ENCODE assay signal across 10 cellular contexts in genomic region chr14:100067481-100067880, GRCh38. TPM values are rescaled to one million over a fixed set of nuclear protein-coding genes. Genes with fewer than 3 reads are reported as not detected.
DNase-seq lines count a peak whose midpoint lies in the region; ATAC-seq, FAIRE-seq and TF ChIP-seq lines count a peak whose summit lies in the region.
"Had no signal": no experiment of that assay in that cellular context is flagged by ENCODE, and none has a peak within 500 bp of the region (broad histone marks: within the 10 kb centered on the region; RNA-seq: fewer than 3 reads in every experiment).

No MANE protein-coding gene starts in this region.

- 67 to 79% (median 74%) methylated on average over 6 of the region's 6 CpGs for WGBS in small intestine, 3 donors

- intact Hi-C loops in dendritic cell treated with granulocyte-macrophage colony-stimulating factor and Interleukin-4, amounts not matched to agents 40 ng/mL and 50 ng/mL, for 4 days (cut with micrococcal nuclease), result no loop called here
- intact Hi-C loops in mucosa of descending colon (cut with DNase I, micrococcal nuclease), result no loop called here

- peaks cover 0 to 24% (median 8%) of the 10 kb centered on the region in 4 donors for H3K4me1 ChIP-seq in Peyer's patch
- peaks cover 0 to 2% of the 10 kb centered on the region in 2 donors for H3K4me1 ChIP-seq in small intestine (ENCODE audit: control insufficient read depth in 2 of 2, insufficient read depth in 1 of 2, low read depth in 1 of 2, low read length in 1 of 2)
- peaks cover 3% of the 10 kb centered on the region for H3K4me1 ChIP-seq in mucosa of descending colon (ENCODE audit: low read depth)

- peak overlapping the region; percentile 81 for H3K4me3 Mint-ChIP-seq in dendritic cell treated with granulocyte-macrophage colony-stimulating factor and Interleukin-4, amounts not matched to agents 40 ng/mL and 50 ng/mL, for 4 days

- no peak for TF ChIP-seq CTCF in Peyer's patch (IDR thresholded peaks at IDR 0.05)
- no peak for TF ChIP-seq CTCF in mucosa of descending colon (IDR thresholded peaks at IDR 0.05)

- H3K27me3 ChIP-seq in Peyer's patch, result no peaks in the 10 kb centered on the region
- no peaks in the 10 kb centered on the region for H3K27me3 ChIP-seq in small intestine (ENCODE audit: control insufficient read depth in 2 of 2, insufficient read depth in 2 of 2, low read length in 2 of 2)

- H3K9me3 Mint-ChIP-seq in dendritic cell treated with granulocyte-macrophage colony-stimulating factor and Interleukin-4, amounts not matched to agents 40 ng/mL and 50 ng/mL, for 4 days, result no peaks in the 10 kb centered on the region

- peak overlapping the region; percentile 93 for H3K27ac Mint-ChIP-seq in dendritic cell treated with granulocyte-macrophage colony-stimulating factor and Interleukin-4, amounts not matched to agents 40 ng/mL and 50 ng/mL, for 4 days

- H3K27ac ChIP-seq in Peyer's patch, result peak overlapping the region; percentile 80 to 93 (median 84)
- H3K27ac ChIP-seq in small intestine (ENCODE audit: low read depth in 1 of 2, low read length in 1 of 2), result peak overlapping the region; percentile 57 to 88

- no peak for TF ChIP-seq POLR2A in Peyer's patch (IDR thresholded peaks at IDR 0.05)

- ATAC-seq in mucosa of descending colon (no peak), GM21423 (IDR thresholded peaks at IDR 0.05; ENCODE audit: unreplicated experiment) (no peak), HG03196 (IDR thresholded peaks at IDR 0.05; ENCODE audit: unreplicated experiment) (no peak)

- FAIRE-seq in small intestine (lab: Jason Lieb, UNC), result no peak

- DNase-seq in Peyer's patch (no peak), small intestine (no peak), mucosa of descending colon (no peak), NK-92 (lab: John Stamatoyannopoulos, UW; ENCODE audit: unreplicated experiment) (no peak)
- DNase-seq: cortex of kidney, MM.1S had no signal

- H3K4me1 Mint-ChIP-seq in dendritic cell treated with granulocyte-macrophage colony-stimulating factor and Interleukin-4, amounts not matched to agents 40 ng/mL and 50 ng/mL, for 4 days (ENCODE audit: low read depth), result peaks cover 83% of the 10 kb centered on the region

- H3K4me3 ChIP-seq in GM08714 (ENCODE audit: low read length) (peak overlapping the region; percentile 72; the same call in 1 of the 2 replicates), Peyer's patch (peak overlapping the region; percentile 32 to 51 (median 40)), small intestine (ENCODE audit: low read depth in 1 of 2, low read length in 2 of 2) (peak overlapping the region; percentile 32 to 52), mucosa of descending colon (no peak overlapping the region)

- H3K9me3 ChIP-seq in Peyer's patch (no peaks in the 10 kb centered on the region), small intestine (ENCODE audit: control insufficient read depth, low read depth) (no peaks in the 10 kb centered on the region), mucosa of descending colon (no peaks in the 10 kb centered on the region)

- no peaks in the 10 kb centered on the region for H3K27me3 Mint-ChIP-seq in dendritic cell treated with granulocyte-macrophage colony-stimulating factor and Interleukin-4, amounts not matched to agents 40 ng/mL and 50 ng/mL, for 4 days

- H3K36me3 Mint-ChIP-seq in dendritic cell treated with granulocyte-macrophage colony-stimulating factor and Interleukin-4, amounts not matched to agents 40 ng/mL and 50 ng/mL, for 4 days (ENCODE audit: low read depth), result peaks cover 38% of the 10 kb centered on the region

- no peaks in the 10 kb centered on the region for H3K36me3 ChIP-seq in Peyer's patch
- H3K36me3 ChIP-seq in small intestine (ENCODE audit: control insufficient read depth in 2 of 2, insufficient read depth in 2 of 2, low read length in 2 of 2), result no peaks in the 10 kb centered on the region
- H3K36me3 ChIP-seq in mucosa of descending colon (ENCODE audit: low read depth), result no peaks in the 10 kb centered on the region

RNA-seq across cellular contexts. Expression of gene EVL, which starts 2.3 kb away (rescaled TPM):
- total RNA-seq in Peyer's patch (100 to 1,000 TPM in 2 of 4 donors, 10 to 100 TPM in 2; 44.9 to 409 (median 110) TPM), mucosa of descending colon (10 to 100 TPM; 32.0 to 42.8 (median 36.0) TPM)
- 10 to 100 TPM; 21.0 to 35.2 (median 28.4) TPM for polyA plus RNA-seq in small intestine
